1 cellular context compared by ENCODE assay signal in genomic region chr12:52495385-52495784, GRCh38.
TF ChIP-seq lines count a peak whose summit lies in the region.

No MANE protein-coding gene starts in this region.

TF ChIP-seq in GM23338, 12 proteins besides CTCF, POLR2A, EP300 and RAD21 (continued from another document):
- no peak for TF ChIP-seq NANOG (IDR thresholded peaks at IDR 0.05; ENCODE audit: borderline replicate concordance)
- TF ChIP-seq ETS1 (IDR thresholded peaks at IDR 0.05) = no peak
- no peak for TF ChIP-seq CREB1 (CRISPR knock-in tag; IDR thresholded peaks at IDR 0.05; ENCODE audit: low read depth)
- TF ChIP-seq STAT1 (IDR thresholded peaks at IDR 0.05; ENCODE audit: unreplicated experiment) = no peak
- peak; percentile 46; the same call in 1 of the 2 replicates for TF ChIP-seq ZNF462 (CRISPR knock-in tag; IDR thresholded peaks at IDR 0.05)
- no peak for TF ChIP-seq REST (IDR thresholded peaks at IDR 0.05; ENCODE audit: unreplicated experiment)
- TF ChIP-seq ZNF114 (CRISPR knock-in tag; IDR thresholded peaks at IDR 0.05) = no peak
TF ChIP-seq in GM23338: peak in this region for 1.
